Comparison of ENCODE assay signal across 19 cellular contexts in the genomic region with DNA sequence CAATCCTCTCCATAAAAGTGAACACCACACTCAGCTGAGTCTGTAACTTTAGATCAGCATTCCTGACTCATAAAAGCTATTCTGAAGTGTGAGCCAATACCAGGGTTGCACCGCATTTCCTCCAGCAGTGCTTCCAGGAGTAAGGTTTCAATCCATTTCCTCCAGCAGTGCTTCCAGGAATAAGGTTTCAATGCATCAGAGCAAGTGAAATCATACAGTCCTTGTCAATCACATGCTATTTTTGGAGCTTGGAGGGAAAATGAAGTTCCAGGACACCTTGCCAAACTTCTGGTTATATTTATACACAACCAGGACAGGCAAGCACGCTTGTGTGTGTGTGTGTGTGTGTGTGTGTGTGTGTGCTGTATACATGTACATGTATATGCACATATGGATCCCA.
DNase-seq lines count a peak whose midpoint lies in the region; ATAC-seq lines count a peak whose summit lies in the region.
"Had no signal": no experiment of that assay in that cellular context is flagged by ENCODE, and none has a peak within 500 bp of the region (broad histone marks: within the 10 kb centered on the region; RNA-seq: fewer than 3 reads in every experiment).

No MANE protein-coding gene starts in this region.

- DNase-seq in HT1080 (ENCODE audit: low read depth) (peak; percentile 65), dedifferentiated amniotic fluid mesenchymal stem cell (ENCODE audit: extremely low spot score) (peak; percentile 77), left cardiac atrium (peak; percentile 31), smooth muscle cell of the brain vasculature (ENCODE audit: low read depth, low spot score) (peak; percentile 10), NCI-H345 treated with DMSO at 0.1 percent for 48 hours (lab: John Stamatoyannopoulos, UW; ENCODE audit: unreplicated experiment) (no peak)
- DNase-seq: activated CD4-positive, alpha-beta T cell treated with anti-CD3 and anti-CD28 coated beads, Interleukin-2, amount 10 ng/mL, durations not matched to agents 7 days and 5 days; activated naive CD4-positive, alpha-beta T cell treated with anti-CD3 and anti-CD28 coated beads, Interleukin-2, amount 10 ng/mL, durations not matched to agents 7 days and 5 days; activated T-cell treated with anti-CD3 and anti-CD28 coated beads for 4 hours; effector CD4-positive, alpha-beta T cell; KBM-7; mesenchymal stem cell; NCI-H1105; NCI-H82; stimulated activated CD4-positive, alpha-beta T cell treated with anti-CD3 and anti-CD28 coated beads, Interleukin-15, amount 100 ng/mL, for 24 hours; stimulated activated naive CD4-positive, alpha-beta T cell had no signal

- ATAC-seq in left cardiac atrium (peak in 1 of 2 donors; percentile 45), GM18502 (IDR thresholded peaks at IDR 0.05; ENCODE audit: poor library complexity, unreplicated experiment) (no peak), GM19467 (IDR thresholded peaks at IDR 0.05; ENCODE audit: unreplicated experiment) (no peak)
- ATAC-seq: natural killer cell treated with Interleukin-12 subunit alpha and Interleukin-12 subunit beta and Interleukin-15 and Interleukin-18, amount 100 ng/mL, for 72 hours; Panc1 had no signal

- intact Hi-C loops in left cardiac atrium (cut with DNase I) = no loop called here
